ENCODE assay signal across 19 cellular contexts in the genomic region with DNA sequence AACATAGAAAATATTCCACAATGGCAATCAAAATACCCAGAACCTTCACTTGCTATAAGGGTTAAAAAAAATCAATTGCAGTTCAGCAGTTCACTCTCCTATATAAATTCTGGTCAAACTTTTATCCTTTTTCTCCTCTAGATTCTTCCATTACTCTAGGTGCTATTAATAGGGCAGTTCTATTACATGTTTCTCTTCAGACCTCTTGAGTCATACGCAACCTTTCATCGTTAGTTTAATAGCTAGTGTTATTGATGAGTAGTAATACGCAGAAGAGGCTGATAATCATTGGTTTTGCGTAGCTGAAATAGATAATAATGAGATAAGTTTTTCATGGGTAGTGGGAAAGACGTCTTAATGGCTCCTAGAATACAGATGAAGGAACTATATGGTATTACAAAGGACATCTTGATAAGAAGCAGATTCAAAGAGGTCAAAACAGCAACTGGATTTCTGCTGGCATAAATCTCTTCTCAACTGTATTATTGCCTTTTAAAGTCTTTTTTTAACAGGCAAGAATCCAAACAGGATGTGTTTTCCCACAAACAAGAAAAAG.
"Had no signal": no experiment of that assay in that cellular context is flagged by ENCODE, and none has a peak within 500 bp of the region (broad histone marks: within the 10 kb centered on the region; RNA-seq: fewer than 3 reads in every experiment).

No MANE protein-coding gene starts in this region.

- H3K27me3 ChIP-seq: body of pancreas, right atrium auricular region had no signal

- ATAC-seq: activated CD8-positive, alpha-beta T cell treated with anti-CD3 and anti-CD28 coated beads for 36 hours; body of pancreas; effector memory CD8-positive, alpha-beta T cell; natural killer cell; stimulated activated memory B cell treated with anti-CD40 and anti-IgM and Interleukin-4, amounts not matched to agents 10 μg/mL and 1 μg/mL and 100 μg/mL, for 72 hours had no signal

- H3K9me3 ChIP-seq: body of pancreas, right atrium auricular region had no signal

- H3K4me3 ChIP-seq: body of pancreas, right atrium auricular region, skin epidermis had no signal

- H3K4me1 ChIP-seq: body of pancreas had no signal

- DNase-seq: activated CD4-positive, alpha-beta T cell treated with anti-CD3 and anti-CD28 coated beads, Interleukin-2, amount 10 ng/mL, durations not matched to agents 24 days and 14 days; activated CD4-positive, CD25-positive, alpha-beta regulatory T cell; activated CD8-positive, alpha-beta T cell treated with anti-CD3 and anti-CD28 coated beads for 36 hours; activated naive CD4-positive, alpha-beta T cell treated with Interleukin-2 at 50 U/mL for 16 hours; activated naive CD8-positive, alpha-beta T cell treated with anti-CD3 and anti-CD28 coated beads, Interleukin-2, amount 10 ng/mL, durations not matched to agents 7 days and 5 days; activated T-cell treated with anti-CD3 and anti-CD28 coated beads, Interleukin-2, amount 50 U/mL, for 1 hour; body of pancreas; caudate nucleus; effector memory CD8-positive, alpha-beta T cell; head of caudate nucleus; mesendoderm; natural killer cell; nucleus accumbens; posterior cingulate gyrus; stimulated activated CD4-positive, alpha-beta T cell treated with anti-CD3 and anti-CD28 coated beads, Interleukin-4, amount 100 ng/mL, for 4 hours; T1000 had no signal

- H3K36me3 ChIP-seq: right atrium auricular region had no signal

- H3K27ac ChIP-seq: body of pancreas, right atrium auricular region, skin epidermis had no signal
